Comparison of ENCODE assay signal across 23 cellular contexts in genomic region chr4:172698256-172698655, GRCh38.
"Had no signal": no experiment of that assay in that cellular context is flagged by ENCODE, and none has a peak within 500 bp of the region (broad histone marks: within the 10 kb centered on the region; RNA-seq: fewer than 3 reads in every experiment).

No MANE protein-coding gene starts in this region.

- H3K36me3 ChIP-seq: esophagus squamous epithelium, heart left ventricle, thoracic aorta, upper lobe of right lung had no signal

- H3K4me3 Mint-ChIP-seq: activated naive CD8-positive, alpha-beta T cell treated with anti-CD3 and anti-CD28 coated beads, Interleukin-2, amount 10 ng/mL, durations not matched to agents 7 days and 5 days; activated T-cell treated with anti-CD3 and anti-CD28 coated beads, Interleukin-2, amount 50 U/mL, for 4 hours; endodermal cell; memory B cell; natural killer cell treated with Interleukin-12 subunit alpha and Interleukin-12 subunit beta and Interleukin-15 and Interleukin-18, amount 100 ng/mL, for 72 hours had no signal

- H3K27me3 ChIP-seq: esophagus squamous epithelium, heart left ventricle, upper lobe of right lung had no signal

- ATAC-seq: activated T-cell treated with anti-CD3 and anti-CD28 coated beads, Interleukin-2, amount 50 U/mL, for 4 hours; heart left ventricle; left colon; natural killer cell treated with Interleukin-12 subunit alpha and Interleukin-12 subunit beta and Interleukin-15 and Interleukin-18, amount 100 ng/mL, for 72 hours; upper lobe of right lung had no signal

- DNase-seq: activated CD4-positive, alpha-beta T cell treated with anti-CD3 and anti-CD28 coated beads for 4 hours; activated CD4-positive, alpha-beta T cell treated with anti-CD3 and anti-CD28 coated beads, Interleukin-2, amount 50 U/mL, for 48 hours; activated CD4-positive, CD25-positive, alpha-beta regulatory T cell; activated CD8-positive, alpha-beta memory T cell treated with anti-CD3 and anti-CD28 coated beads, Interleukin-2, amount 50 U/mL, for 48 hours; activated naive CD4-positive, alpha-beta T cell treated with Interleukin-2 at 50 U/mL for 16 hours; activated naive CD8-positive, alpha-beta T cell treated with anti-CD3 and anti-CD28 coated beads, Interleukin-2, amount 10 ng/mL, durations not matched to agents 7 days and 5 days; activated T-cell treated with anti-CD3 and anti-CD28 coated beads, Interleukin-2, amount 50 U/mL, for 4 hours; amniotic stem cell; cerebellar nuclear complex; endodermal cell; esophagus squamous epithelium; heart left ventricle; islet precursor cell; left colon; retina; stimulated activated CD4-positive, alpha-beta T cell treated with anti-CD3 and anti-CD28 coated beads, Interleukin-2, amount 100 ng/mL, for 48 hours; stimulated activated naive CD4-positive, alpha-beta T cell treated with Interleukin-2 at 50 U/mL for 16 hours; upper lobe of right lung had no signal

- H3K27ac ChIP-seq: coronary artery, esophagus squamous epithelium, heart left ventricle, thoracic aorta, upper lobe of right lung had no signal

- H3K27ac Mint-ChIP-seq: activated naive CD8-positive, alpha-beta T cell treated with anti-CD3 and anti-CD28 coated beads, Interleukin-2, amount 10 ng/mL, durations not matched to agents 7 days and 5 days; endodermal cell; memory B cell; natural killer cell treated with Interleukin-12 subunit alpha and Interleukin-12 subunit beta and Interleukin-15 and Interleukin-18, amount 100 ng/mL, for 72 hours; progenitor cell of endocrine pancreas had no signal

- H3K9me3 ChIP-seq: esophagus squamous epithelium, thoracic aorta, upper lobe of right lung had no signal

- H3K36me3 Mint-ChIP-seq: activated naive CD8-positive, alpha-beta T cell treated with anti-CD3 and anti-CD28 coated beads, Interleukin-2, amount 10 ng/mL, durations not matched to agents 7 days and 5 days; memory B cell; natural killer cell treated with Interleukin-12 subunit alpha and Interleukin-12 subunit beta and Interleukin-15 and Interleukin-18, amount 100 ng/mL, for 72 hours had no signal

- H3K27me3 Mint-ChIP-seq: activated naive CD8-positive, alpha-beta T cell treated with anti-CD3 and anti-CD28 coated beads, Interleukin-2, amount 10 ng/mL, durations not matched to agents 7 days and 5 days; memory B cell; natural killer cell treated with Interleukin-12 subunit alpha and Interleukin-12 subunit beta and Interleukin-15 and Interleukin-18, amount 100 ng/mL, for 72 hours; progenitor cell of endocrine pancreas had no signal

- H3K4me3 ChIP-seq: coronary artery, esophagus squamous epithelium, heart left ventricle, thoracic aorta, upper lobe of right lung had no signal

- H3K4me1 ChIP-seq: esophagus squamous epithelium, heart left ventricle, upper lobe of right lung had no signal

- H3K4me1 Mint-ChIP-seq: activated naive CD8-positive, alpha-beta T cell treated with anti-CD3 and anti-CD28 coated beads, Interleukin-2, amount 10 ng/mL, durations not matched to agents 7 days and 5 days; endodermal cell; memory B cell had no signal
